25 cellular contexts compared by ENCODE assay signal in genomic region chr3:45249391-45249790, GRCh38. TPM values are rescaled to one million over a fixed set of nuclear protein-coding genes. Genes with fewer than 3 reads are reported as not detected.
"Had no signal": no experiment of that assay in that cellular context is flagged by ENCODE, and none has a peak within 500 bp of the region (broad histone marks: within the 10 kb centered on the region; RNA-seq: fewer than 3 reads in every experiment).

No MANE protein-coding gene starts in this region.

- H3K36me3 ChIP-seq: adrenal gland, breast epithelium, Peyer's patch had no signal

- H3K9me3 ChIP-seq: adrenal gland, body of pancreas, breast epithelium, Peyer's patch had no signal

- H3K27me3 ChIP-seq: adrenal gland, body of pancreas, breast epithelium, Peyer's patch had no signal

- DNase-seq: activated CD4-positive, alpha-beta T cell treated with anti-CD3 and anti-CD28 coated beads for 36 hours; activated CD4-positive, alpha-beta T cell treated with anti-CD3 and anti-CD28 coated beads, Interleukin-2, amount 10 ng/mL, durations not matched to agents 7 days and 5 days; activated CD4-positive, alpha-beta T cell treated with anti-CD3 and anti-CD28 coated beads, Interleukin-2, amount 50 U/mL, for 48 hours; activated CD8-positive, alpha-beta T cell treated with anti-CD3 and anti-CD28 coated beads, Interleukin-2, amount 10 ng/mL, durations not matched to agents 7 days and 5 days; activated gamma-delta T cell treated with Interleukin-2 at 50 U/mL for 16 hours; activated naive CD4-positive, alpha-beta T cell treated with anti-CD3 and anti-CD28 coated beads for 36 hours; activated T-cell treated with anti-CD3 and anti-CD28 coated beads, Interleukin-2, amount 50 U/mL, for 24 hours; adrenal gland; body of pancreas; NCI-H1436 treated with DMSO at 0.1 percent for 48 hours; NCI-H1694 treated with DMSO at 0.1 percent for 48 hours; NCI-H2081; NCI-H510A treated with DMSO at 0.1 percent for 48 hours; NCI-H526 treated with DMSO at 0.1 percent for 48 hours; NCI-H774; Peyer's patch; RPMI8226; SIG-M5; SW 1271; T-helper 1 cell; T-helper 2 cell; T-helper 9 cell had no signal

- H3K4me1 ChIP-seq: body of pancreas, breast epithelium, Peyer's patch had no signal

- ATAC-seq: activated CD4-positive, alpha-beta T cell treated with anti-CD3 and anti-CD28 coated beads for 36 hours; activated CD8-positive, alpha-beta T cell treated with anti-CD3 and anti-CD28 coated beads, Interleukin-2, amount 10 ng/mL, durations not matched to agents 7 days and 5 days; activated naive CD4-positive, alpha-beta T cell treated with anti-CD3 and anti-CD28 coated beads, Interleukin-2, amount 50 U/mL, for 72 hours; body of pancreas had no signal

- H3K4me3 ChIP-seq: adrenal gland, body of pancreas, breast epithelium, Peyer's patch had no signal

- H3K27ac ChIP-seq: adrenal gland, body of pancreas, breast epithelium, KMS-11, Peyer's patch had no signal

RNA-seq across cellular contexts. Expression of gene TMEM158, which starts 23.3 kb away (rescaled TPM):
- total RNA-seq: activated naive CD4-positive, alpha-beta T cell treated with anti-CD3 and anti-CD28 coated beads for 36 hours; activated naive CD4-positive, alpha-beta T cell treated with anti-CD3 and anti-CD28 coated beads, Interleukin-2, amount 50 U/mL, for 72 hours had no signal
